In genomic region chr14:39382463-39382862, GRCh38 we compare ENCODE assay signal across 29 cellular contexts.
"Had no signal": no experiment of that assay in that cellular context is flagged by ENCODE, and none has a peak within 500 bp of the region (broad histone marks: within the 10 kb centered on the region; RNA-seq: fewer than 3 reads in every experiment).

No MANE protein-coding gene starts in this region.

- H3K79me2 ChIP-seq: parathyroid adenoma had no signal

- FAIRE-seq: islet of Langerhans, kidney had no signal

- H3K9me3 Mint-ChIP-seq: mesothelial cell of epicardium; naive B cell; nephron; stimulated activated naive CD8-positive, alpha-beta T cell treated with anti-CD3 and anti-CD28 coated beads, Interleukin-15, amount 100 ng/mL, for 72 hours; type B pancreatic cell had no signal

- H3K4me2 ChIP-seq: neural progenitor cell, smooth muscle cell had no signal

- H3K27ac ChIP-seq: left lung, lower lobe of right lung, neutrophil, parathyroid adenoma, right atrium auricular region, tibial nerve, uterus had no signal

- H3K4me1 ChIP-seq: left lung, lower lobe of right lung, tibial nerve, uterus had no signal

- H3K36me3 Mint-ChIP-seq: neural progenitor cell, type B pancreatic cell had no signal

- H3K4me3 ChIP-seq: left lung, lower lobe of right lung, neural progenitor cell, right atrium auricular region, right lobe of liver, smooth muscle cell, tibial nerve, uterus had no signal

- H3K27ac Mint-ChIP-seq: mesothelial cell of epicardium; nephron; neural progenitor cell; stimulated activated memory B cell treated with anti-CD40 and anti-IgM and Interleukin-4, amounts not matched to agents 10 μg/mL and 1 μg/mL and 100 μg/mL, for 72 hours; stimulated activated naive CD8-positive, alpha-beta T cell treated with anti-CD3 and anti-CD28 coated beads, Interleukin-15, amount 100 ng/mL, for 72 hours; type B pancreatic cell had no signal

- H3K27me3 Mint-ChIP-seq: naive B cell; stimulated activated memory B cell treated with anti-CD40 and anti-IgM and Interleukin-4, amounts not matched to agents 10 μg/mL and 1 μg/mL and 100 μg/mL, for 72 hours; stimulated activated naive CD8-positive, alpha-beta T cell treated with anti-CD3 and anti-CD28 coated beads, Interleukin-15, amount 100 ng/mL, for 72 hours; type B pancreatic cell had no signal

- H3K4me3 Mint-ChIP-seq: mesothelial cell of epicardium; naive B cell; nephron; neural progenitor cell; stimulated activated memory B cell treated with anti-CD40 and anti-IgM and Interleukin-4, amounts not matched to agents 10 μg/mL and 1 μg/mL and 100 μg/mL, for 72 hours; stimulated activated naive CD8-positive, alpha-beta T cell treated with anti-CD3 and anti-CD28 coated beads, Interleukin-15, amount 100 ng/mL, for 72 hours; type B pancreatic cell had no signal

- DNase-seq: hippocampal formation; kidney; left colon; left lung; lower lobe of right lung; mammary epithelial cell; mesendoderm; naive B cell; occipital lobe; right lobe of liver; stimulated activated CD4-positive, alpha-beta T cell treated with anti-CD3 and anti-CD28 coated beads, Interleukin-1b, Interleukin-23, amount 100 ng/mL, for 48 hours; stimulated activated CD4-positive, alpha-beta T cell treated with anti-CD3 and anti-CD28 coated beads, Interleukin-2, amount 100 ng/mL, for 48 hours; stimulated activated CD4-positive, alpha-beta T cell treated with anti-CD3 and anti-CD28 coated beads, Interleukin-4, amount 100 ng/mL, for 4 hours; stimulated activated CD8-positive, alpha-beta memory T cell treated with anti-CD3 and anti-CD28 coated beads, Interleukin-4, amount 100 ng/mL, for 48 hours; stimulated activated naive CD4-positive, alpha-beta T cell treated with Interleukin-2 at 50 U/mL for 16 hours; stimulated activated naive CD8-positive, alpha-beta T cell treated with anti-CD3 and anti-CD28 coated beads, Interleukin-15, amount 100 ng/mL, for 72 hours; substantia nigra; uterus had no signal

- H3K9me3 ChIP-seq: left lung, lower lobe of right lung, neutrophil, right atrium auricular region, right lobe of liver, tibial nerve, uterus had no signal

- ATAC-seq: left colon; left lung; lower lobe of right lung; right lobe of liver; stimulated activated memory B cell treated with anti-CD40 and anti-IgM and Interleukin-4, amounts not matched to agents 10 μg/mL and 1 μg/mL and 100 μg/mL, for 72 hours had no signal

- H3K27me3 ChIP-seq: left lung, neural progenitor cell, neutrophil, right atrium auricular region, right lobe of liver, tibial nerve, uterus had no signal

- H3K36me3 ChIP-seq: lower lobe of right lung, neural progenitor cell, neutrophil, right atrium auricular region, uterus had no signal

- H3K4me1 Mint-ChIP-seq: mesothelial cell of epicardium; naive B cell; nephron; stimulated activated memory B cell treated with anti-CD40 and anti-IgM and Interleukin-4, amounts not matched to agents 10 μg/mL and 1 μg/mL and 100 μg/mL, for 72 hours had no signal

- H2AFZ ChIP-seq: neural progenitor cell, parathyroid adenoma had no signal
